ENCODE assay signal across 14 cellular contexts in the genomic region with DNA sequence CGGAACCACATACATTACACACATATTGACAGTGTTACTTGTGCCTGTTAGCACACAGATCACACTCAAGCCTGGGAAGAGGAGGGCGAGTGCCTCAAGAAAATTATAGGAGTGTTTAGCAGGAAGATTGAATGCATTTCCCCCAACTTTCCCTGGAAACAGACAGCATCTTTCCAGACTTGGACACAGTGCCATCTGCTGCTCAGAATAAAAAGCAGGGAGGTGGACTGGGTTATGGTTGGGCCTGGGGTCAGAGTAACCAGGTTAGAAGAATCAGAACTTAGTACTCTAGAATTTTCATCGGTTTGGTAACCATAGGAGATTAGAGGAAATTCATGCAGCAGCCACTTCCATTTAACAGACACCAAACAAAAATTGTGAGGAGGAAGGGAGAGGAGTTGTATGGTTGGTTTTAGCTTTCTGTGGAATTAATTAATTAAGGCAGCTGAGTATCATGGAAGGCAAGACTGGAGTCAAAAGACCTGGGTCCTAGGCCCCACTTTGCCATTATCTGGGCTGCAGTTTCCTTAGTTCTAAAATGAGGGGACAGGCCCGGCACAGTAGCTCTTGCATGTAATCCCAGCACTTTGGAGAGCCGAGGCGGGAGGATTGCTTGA. TPM values are rescaled to one million over a fixed set of nuclear protein-coding genes. Genes with fewer than 3 reads are reported as not detected.
DNase-seq lines count a peak whose midpoint lies in the region; ATAC-seq, FAIRE-seq and TF ChIP-seq lines count a peak whose summit lies in the region.
"Had no signal": no experiment of that assay in that cellular context is flagged by ENCODE, and none has a peak within 500 bp of the region (broad histone marks: within the 10 kb centered on the region; RNA-seq: fewer than 3 reads in every experiment).

No MANE protein-coding gene starts in this region.

- intact Hi-C loops in left ventricle myocardium superior (cut with micrococcal nuclease), result no loop called here
- intact Hi-C loops in sciatic nerve (cut with DNase I), result no loop called here

- H3K9me3 ChIP-seq in cardiac muscle cell (ENCODE audit: low read depth), result no peaks in the 10 kb centered on the region
- H3K9me3 ChIP-seq: pancreas had no signal

- peaks cover 8 to 21% of the 10 kb centered on the region in 2 donors for H3K27me3 Mint-ChIP-seq in natural killer cell treated with Interleukin-12 subunit alpha and Interleukin-12 subunit beta and Interleukin-15 and Interleukin-18, amount 100 ng/mL, for 72 hours

- H3K27me3 ChIP-seq in cardiac muscle cell (no peaks in the 10 kb centered on the region), foreskin keratinocyte (no peaks in the 10 kb centered on the region)
- H3K27me3 ChIP-seq: pancreas had no signal

- no peaks in the 10 kb centered on the region for H3K9me3 Mint-ChIP-seq in natural killer cell treated with Interleukin-12 subunit alpha and Interleukin-12 subunit beta and Interleukin-15 and Interleukin-18, amount 100 ng/mL, for 72 hours

- no peak overlapping the region for H3K4me3 Mint-ChIP-seq in natural killer cell treated with Interleukin-12 subunit alpha and Interleukin-12 subunit beta and Interleukin-15 and Interleukin-18, amount 100 ng/mL, for 72 hours

- ATAC-seq in left ventricle myocardium superior (no peak), foreskin keratinocyte (no peak), sciatic nerve (no peak)
- no peak for ATAC-seq in natural killer cell treated with Interleukin-12 subunit alpha and Interleukin-12 subunit beta and Interleukin-15 and Interleukin-18, amount 100 ng/mL, for 72 hours
- ATAC-seq: pancreas had no signal

- TF ChIP-seq CTCF in cardiac muscle cell (IDR thresholded peaks at IDR 0.05; ENCODE audit: low read depth, low read length) (peak; percentile 66), foreskin keratinocyte (conservative IDR thresholded peaks at IDR 0.05) (peak; percentile 67)

- H3K4me1 ChIP-seq in cardiac muscle cell (ENCODE audit: low read depth) (no peaks in the 10 kb centered on the region), foreskin keratinocyte (no peaks in the 10 kb centered on the region)
- H3K4me1 ChIP-seq: pancreas had no signal

- no peaks in the 10 kb centered on the region for H3K36me3 ChIP-seq in cardiac muscle cell
- H3K36me3 ChIP-seq: pancreas had no signal

- no peak overlapping the region for H3K4me3 ChIP-seq in cardiac muscle cell
- H3K4me3 ChIP-seq: pancreas had no signal

- DNase-seq in cardiac muscle cell (ENCODE audit: low read depth in 1 of 2, low spot score in 1 of 2) (peak; percentile 37 to 52), left ventricle myocardium superior (no peak), SK-N-DZ (ENCODE audit: low spot score) (peak; percentile 33), foreskin keratinocyte (no peak), urothelium cell line (ENCODE audit: low spot score) (peak; percentile 59), sciatic nerve (ENCODE audit: low spot score) (no peak), mucosa of gallbladder (ENCODE audit: low spot score) (no peak)
- DNase-seq in natural killer cell treated with Interleukin-12 subunit alpha and Interleukin-12 subunit beta and Interleukin-15 and Interleukin-18, amount 100 ng/mL, for 72 hours (ENCODE audit: low spot score), result no peak
- DNase-seq: activated CD4-positive, alpha-beta T cell treated with anti-CD3 and anti-CD28 coated beads, Interleukin-2, amount 50 U/mL, for 48 hours; DMS79; NCI-H187 treated with DMSO at 0.1 percent for 48 hours; pancreas; stimulated activated naive CD4-positive, alpha-beta T cell treated with Interleukin-2 at 50 U/mL for 16 hours had no signal

- FAIRE-seq in urothelium cell line (lab: Jason Lieb, UNC), result no peak
- FAIRE-seq: pancreas had no signal

- H3K4me1 Mint-ChIP-seq in natural killer cell treated with Interleukin-12 subunit alpha and Interleukin-12 subunit beta and Interleukin-15 and Interleukin-18, amount 100 ng/mL, for 72 hours (ENCODE audit: low read depth in 2 of 2), result peaks cover 12 to 17% of the 10 kb centered on the region in 2 donors

- H3K27ac ChIP-seq in cardiac muscle cell, result no peak overlapping the region
- no peak overlapping the region for H3K27ac ChIP-seq in foreskin keratinocyte
- H3K27ac ChIP-seq: epithelial cell of prostate, pancreas had no signal

- H3K36me3 Mint-ChIP-seq in natural killer cell treated with Interleukin-12 subunit alpha and Interleukin-12 subunit beta and Interleukin-15 and Interleukin-18, amount 100 ng/mL, for 72 hours, result no peaks in the 10 kb centered on the region

- no peak overlapping the region for H3K27ac Mint-ChIP-seq in natural killer cell treated with Interleukin-12 subunit alpha and Interleukin-12 subunit beta and Interleukin-15 and Interleukin-18, amount 100 ng/mL, for 72 hours

RNA-seq across cellular contexts. Expression of gene OPTN, which starts 43.4 kb away (rescaled TPM):
- total RNA-seq in cardiac muscle cell, result 9.8 and 12.4 TPM in 2 replicates
- polyA plus RNA-seq in cardiac muscle cell, result 16.8 and 21.3 TPM in 2 replicates
- 167 TPM for total RNA-seq in left ventricle myocardium superior
- polyA plus RNA-seq in SK-N-DZ (2014; cell fraction: cytosol; rRNA removed), result 2.6 and 3.4 TPM in 2 replicates
- polyA plus RNA-seq in SK-N-DZ (2014; cell fraction: nucleus; rRNA removed), result 1.4 and 2.2 TPM in 2 replicates
- total RNA-seq in foreskin keratinocyte, result 82.5 and 101 TPM in 2 replicates
- polyA plus RNA-seq in foreskin keratinocyte, result 84.6 and 107 TPM in 2 replicates
- total RNA-seq in sciatic nerve, result 118 TPM
- total RNA-seq in mucosa of gallbladder, result 70.3 TPM
- total RNA-seq in natural killer cell treated with Interleukin-12 subunit alpha and Interleukin-12 subunit beta and Interleukin-15 and Interleukin-18, amount 100 ng/mL, for 72 hours, result 10 to 100 TPM; 56.1 to 89.6 TPM

RNA-seq across cellular contexts. Expression of gene CCDC3, which starts 55.1 kb away (rescaled TPM):
- total RNA-seq in cardiac muscle cell (4.3 and 5.4 TPM in 2 replicates), left ventricle myocardium superior (2.4 TPM), foreskin keratinocyte (0.20 and 0.32 TPM in 2 replicates), sciatic nerve (114 TPM), mucosa of gallbladder (304 TPM)
- polyA plus RNA-seq in cardiac muscle cell (4.1 and 6.7 TPM in 2 replicates), foreskin keratinocyte (0.21 and 0.51 TPM in 2 replicates)
- 10.5 and 11.5 TPM in 2 replicates for polyA plus RNA-seq in SK-N-DZ (2014; cell fraction: cytosol; rRNA removed)
- polyA plus RNA-seq in SK-N-DZ (2014; cell fraction: nucleus; rRNA removed), result 4.8 and 5.1 TPM in 2 replicates
- under 1 TPM in 1 of 2 donors, not detected in 1; 0.45 TPM for total RNA-seq in natural killer cell treated with Interleukin-12 subunit alpha and Interleukin-12 subunit beta and Interleukin-15 and Interleukin-18, amount 100 ng/mL, for 72 hours

Comparison
In these comparisons a context has a peak if more than half of its experiments do, and no peak if none do; other contexts are left out.
1. DNase-seq: peak in cardiac muscle cell (2 of 2), SK-N-DZ (single experiment) and urothelium cell line (single experiment); none in left ventricle myocardium superior (single experiment), foreskin keratinocyte (0 of 2), sciatic nerve (single experiment), mucosa of gallbladder (single experiment) and natural killer cell treated with Interleukin-12 subunit alpha and Interleukin-12 subunit beta and Interleukin-15 and Interleukin-18, amount 100 ng/mL, for 72 hours (single experiment).
2. RNA of gene CCDC3, which starts 55.1 kb away (total RNA-seq): 304 TPM in mucosa of gallbladder (single experiment) and 114 TPM in sciatic nerve (single experiment); 4.3 to 5.4 TPM in cardiac muscle cell, 2.4 TPM in left ventricle myocardium superior (single experiment), 0.45 TPM in natural killer cell treated with Interleukin-12 subunit alpha and Interleukin-12 subunit beta and Interleukin-15 and Interleukin-18, amount 100 ng/mL, for 72 hours and 0.20 to 0.32 TPM in foreskin keratinocyte; every median in the first group is over 10 times any median in the second.